34 cellular contexts compared by ENCODE assay signal in genomic region chr14:104729835-104730181, GRCh38.
"Had no signal": no experiment of that assay in that cellular context is flagged by ENCODE, and none has a peak within 500 bp of the region (broad histone marks: within the 10 kb centered on the region; RNA-seq: fewer than 3 reads in every experiment).

No MANE protein-coding gene starts in this region.

- DNase-seq: activated B cell treated with CpG ODN at 0.5 μM for 24 hours; activated CD4-positive, alpha-beta memory T cell treated with anti-CD3 and anti-CD28 coated beads, Interleukin-2, amount 10 ng/mL, durations not matched to agents 7 days and 5 days; activated CD4-positive, alpha-beta T cell treated with anti-CD3 and anti-CD28 coated beads for 48 hours; activated CD4-positive, CD25-positive, alpha-beta regulatory T cell treated with anti-CD3 and anti-CD28 coated beads, Interleukin-2, amount 50 U/mL, for 72 hours; activated CD8-positive, alpha-beta memory T cell treated with anti-CD3 and anti-CD28 coated beads for 24 hours; activated CD8-positive, alpha-beta memory T cell treated with anti-CD3 and anti-CD28 coated beads, Interleukin-2, amount 10 ng/mL, durations not matched to agents 7 days and 5 days; activated CD8-positive, alpha-beta memory T cell treated with anti-CD3 and anti-CD28 coated beads, Interleukin-2, amount 50 U/mL, for 48 hours; activated effector memory CD4-positive, alpha-beta T cell treated with Interleukin-2 at 50 U/mL for 16 hours; activated naive CD4-positive, alpha-beta T cell treated with anti-CD3 and anti-CD28 coated beads, Interleukin-2, amount 10 ng/mL, durations not matched to agents 7 days and 5 days; activated naive CD8-positive, alpha-beta T cell treated with anti-CD3 and anti-CD28 coated beads, Interleukin-2, amount 50 U/mL, for 24 hours; activated T-cell treated with anti-CD3 and anti-CD28 coated beads, Interleukin-2, amount 50 U/mL, for 48 hours; anterior cingulate cortex; caudate nucleus; MM.1S; NCI-H1105 treated with DMSO at 0.1 percent for 48 hours; NCI-H1436; NCI-H1694; NCI-H2029; NCI-H510A; NCI-H526; NCI-H748 treated with DMSO at 0.1 percent for 48 hours; NK-92 treated with Interleukin-12 subunit alpha and Interleukin-12 subunit beta, amount 100 ng/mL, for 24 hours; PC-3; Peyer's patch; RPMI8226; SIG-M5; T-helper 1 cell; T-helper 2 cell; T-helper 9 cell had no signal

- H3K4me3 ChIP-seq: Peyer's patch had no signal

- H3K36me3 ChIP-seq: Peyer's patch had no signal

- H3K27me3 ChIP-seq: Peyer's patch had no signal

- H3K9ac ChIP-seq: KMS-11 had no signal

- FAIRE-seq: bronchial epithelial cell had no signal

- H3K9me3 ChIP-seq: Peyer's patch had no signal

- H3K27ac ChIP-seq: KMS-11, Peyer's patch, VCaP had no signal

- ATAC-seq: activated CD8-positive, alpha-beta memory T cell treated with anti-CD3 and anti-CD28 coated beads, Interleukin-2, amount 10 ng/mL, durations not matched to agents 7 days and 5 days; activated naive CD8-positive, alpha-beta T cell treated with anti-CD3 and anti-CD28 coated beads, Interleukin-2, amount 50 U/mL, for 24 hours; PC-3; Right ventricle myocardium inferior; SK-N-SH treated with all-trans-retinoic acid at 6 μM for 48 hours had no signal

- H3K4me2 ChIP-seq: KMS-11 had no signal
